ENCODE assay signal across 12 cellular contexts in genomic region chr15:52232327-52232726, GRCh38. TPM values are rescaled to one million over a fixed set of nuclear protein-coding genes. Genes with fewer than 3 reads are reported as not detected.
A peak's percentile ranks its signal among the peaks of the same experiment; 100 is the strongest.
DNase-seq lines count a peak whose midpoint lies in the region; ATAC-seq, FAIRE-seq and TF ChIP-seq lines count a peak whose summit lies in the region.
"Had no signal": no experiment of that assay in that cellular context is flagged by ENCODE, and none has a peak within 500 bp of the region (broad histone marks: within the 10 kb centered on the region; RNA-seq: fewer than 3 reads in every experiment).

No MANE protein-coding gene starts in this region.

- H3K36me3 ChIP-seq in K562 (ENCODE audit: control insufficient read depth, insufficient read depth, low read length) (no peaks in the 10 kb centered on the region), stomach (peaks cover 0 to 60% (median 45%) of the 10 kb centered on the region in 4 donors)
- H3K36me3 ChIP-seq: prostate gland had no signal

- H3K4me3 ChIP-seq in K562 (no peak overlapping the region), stomach (no peak overlapping the region)
- H3K4me3 ChIP-seq: prostate gland, SK-N-MC had no signal

- ATAC-seq in GM18499 (IDR thresholded peaks at IDR 0.05; ENCODE audit: insufficient read depth, unreplicated experiment) (peak; percentile 51), GM21528 (IDR thresholded peaks at IDR 0.05; ENCODE audit: low FRiP score, unreplicated experiment) (peak; percentile 60), HG03439 (IDR thresholded peaks at IDR 0.05; ENCODE audit: unreplicated experiment) (peak; percentile 63), K562 (no peak)

- no peak for FAIRE-seq in K562 (lab: Jason Lieb, UNC)

- H3K27me3 ChIP-seq in K562 (ENCODE audit: control insufficient read depth in 2 of 2, insufficient read depth in 2 of 2, low read length in 2 of 2) (peaks cover 24 to 49% of the 10 kb centered on the region in 2 experiments), stomach (no peaks in the 10 kb centered on the region)

- TF ChIP-seq EP300 in K562 (IDR thresholded peaks at IDR 0.05; ENCODE audit: low read length) (no peak), stomach (IDR thresholded peaks at IDR 0.05) (no peak)

- H3K27ac ChIP-seq in K562 (ENCODE audit: extremely low read depth, low read depth, low read length) = no peak overlapping the region
- no peak overlapping the region for H3K27ac ChIP-seq in stomach
- H3K27ac ChIP-seq: prostate gland, SK-N-MC had no signal

- POLR2A ChIA-PET in K562 (lab: Yijun Ruan, JAX) (no interaction called here), HEK293T (lab: Yijun Ruan, JAX) (no interaction called here)

- BruUV-seq in K562 (replicated peaks; lab: Mats Ljungman, UMichigan) = no TSS peak

- H2AFZ ChIP-seq in K562 (ENCODE audit: low read depth, low read length) = no peak overlapping the region

- 11% methylated on average over 1 of the region's 1 CpG for WGBS in K562 (ENCODE audit: insufficient coverage, low coverage, missing lambda C conversion rate)
- 41 to 65% (median 53%) methylated on average over 1 of the region's 1 CpG for WGBS in stomach, 5 donors

- H4K20me1 ChIP-seq in K562 (replicated peaks; ENCODE audit: control insufficient read depth, insufficient read depth, low read length) = peaks cover 4% of the 10 kb centered on the region; the same call in 1 of the 2 replicates

- DNase-seq in K562 (ENCODE audit: extremely low read depth in 1 of 4, low spot score in 3 of 4) = no peak
- DNase-seq in mucosa of gallbladder (ENCODE audit: low spot score) = no peak
- no peak for DNase-seq in HEK293T (ENCODE audit: extremely low spot score)
- no peak for DNase-seq in GM19240 (ENCODE audit: insufficient read length, low spot score)
- DNase-seq in stomach = no peak
- DNase-seq: DND-41, IMR-90 had no signal

- no peaks in the 10 kb centered on the region; a peak in 2 of 5 replicates for H3K4me1 ChIP-seq in K562 (replicated peaks in 1 of 2; ENCODE audit: control insufficient read depth in 2 of 2, insufficient read depth in 2 of 2, low read length in 2 of 2)
- peaks cover 0 to 4% (median 0%) of the 10 kb centered on the region in 4 donors for H3K4me1 ChIP-seq in stomach
- H3K4me1 ChIP-seq: prostate gland had no signal

- H3K9ac ChIP-seq in K562 (ENCODE audit: insufficient read depth in 1 of 2, low read depth in 2 of 2, low read length in 2 of 2) = no peak overlapping the region

- in situ Hi-C loops in K562 (cut with MboI) = no loop called here

- no peak for TF ChIP-seq RAD21 in K562 (CRISPR knock-in tag; conservative IDR thresholded peaks at IDR 0.05 in 1 of 2, IDR thresholded peaks at IDR 0.05 in 1 of 2)

- TF ChIP-seq CTCF in K562 (IDR thresholded peaks at IDR 0.05 in 2 of 3, conservative IDR thresholded peaks at IDR 0.05 in 1 of 3; ENCODE audit: insufficient read depth in 2 of 3, low read depth in 1 of 3, low read length in 3 of 3) (no peak), stomach (IDR thresholded peaks at IDR 0.05) (no peak)

- no peaks in the 10 kb centered on the region for H3K9me3 ChIP-seq in K562 (replicated peaks; ENCODE audit: control insufficient read depth, insufficient read depth, low read depth, low read length)
- no peaks in the 10 kb centered on the region for H3K9me3 ChIP-seq in stomach
- H3K9me3 ChIP-seq: prostate gland had no signal

- H3K4me2 ChIP-seq in K562 (ENCODE audit: insufficient read depth, low read length) = no peak overlapping the region

- no peaks in the 10 kb centered on the region for H3K79me2 ChIP-seq in K562 (ENCODE audit: control insufficient read depth, insufficient read depth, low read length)

- intact Hi-C loops in K562 (cut with micrococcal nuclease) (no loop called here), stomach (cut with DNase I; ENCODE audit: low total_unique reads) (no loop called here)

- no peaks in the 10 kb centered on the region for H3K9me1 ChIP-seq in K562 (ENCODE audit: control insufficient read depth, insufficient read depth, low read length)

- no peak for TF ChIP-seq POLR2A in K562 (conservative IDR thresholded peaks at IDR 0.05)
- TF ChIP-seq POLR2A in stomach (IDR thresholded peaks at IDR 0.05) = no peak

- CTCF ChIA-PET in K562 (lab: Yijun Ruan, JAX; ENCODE audit: low intra/inter-chr PET ratio) (no interaction called here), HEK293T (lab: Yijun Ruan, JAX) (interaction anchor here (0.7 kb wide), 1 partner anchor 131 kb away, joined by 3 read pairs; no protein-coding TSS in a partner anchor)

TF ChIP-seq in K562, 482 proteins besides CTCF, POLR2A, EP300 and RAD21:
- TF ChIP-seq ZNF512 (tag; IDR thresholded peaks at IDR 0.05) (peak; percentile 86), HMG20B (CRISPR knock-in tag; IDR thresholded peaks at IDR 0.05) (no peak)

TF ChIP-seq in HEK293T, 16 proteins besides CTCF, POLR2A, EP300 and RAD21:
- TF ChIP-seq BHLHE40 (IDR thresholded peaks at IDR 0.05; ENCODE audit: borderline replicate concordance) (no peak), SP1 (IDR thresholded peaks at IDR 0.05) (no peak), FOXM1 (IDR thresholded peaks at IDR 0.05; ENCODE audit: borderline replicate concordance) (no peak), ELF4 (IDR thresholded peaks at IDR 0.05) (no peak), ARNT (IDR thresholded peaks at IDR 0.05) (no peak), LEF1 (IDR thresholded peaks at IDR 0.05; ENCODE audit: borderline replicate concordance) (no peak), FOXA1 (IDR thresholded peaks at IDR 0.05) (no peak), TARDBP (IDR thresholded peaks at IDR 0.05) (no peak), PKNOX1 (IDR thresholded peaks at IDR 0.05) (no peak), CTBP1 (IDR thresholded peaks at IDR 0.05; ENCODE audit: borderline replicate concordance) (no peak), HDGF (IDR thresholded peaks at IDR 0.05; ENCODE audit: borderline replicate concordance) (no peak), NFRKB (IDR thresholded peaks at IDR 0.05) (no peak), FOXK2 (IDR thresholded peaks at IDR 0.05) (no peak), SUZ12 (IDR thresholded peaks at IDR 0.05) (no peak), L3MBTL2 (conservative IDR thresholded peaks at IDR 0.05) (no peak), ZNF384 (IDR thresholded peaks at IDR 0.05) (no peak)

RNA-seq across cellular contexts. Expression of gene GNB5, which starts 41.1 kb away (rescaled TPM):
- total RNA-seq in K562 (2011; cell fraction: chromatin; rRNA removed; ENCODE audit: low replicate concordance) = 1.4 and 1.9 TPM in 2 replicates
- 0.92 and 1.2 TPM in 2 replicates for total RNA-seq in K562 (2011; cell fraction: nucleolus; rRNA removed)
- 2.1 and 2.2 TPM in 2 replicates for total RNA-seq in K562 (2011; cell fraction: nucleoplasm; rRNA removed)
- total RNA-seq in K562 (2014; rRNA removed) (0.77 and 2.5 TPM in 2 replicates), K562 (2014; rRNA removed; fragmentation: Illumina TruSeq; extraction: Trizol) (0.64 and 0.84 TPM in 2 replicates), K562 (2015; rRNA removed; fragmentation: Illumina TruSeq; extraction: Trizol) (0.11 and 0.98 TPM in 2 replicates), K562 (2021) (1.0 and 1.1 TPM in 2 replicates), mucosa of gallbladder (61.4 TPM), stomach (100 to 1,000 TPM in 1 of 5 donors, 10 to 100 TPM in 2, 1 to 10 TPM in 2; 6.4 to 291 (median 14.0) TPM)
- polyA plus RNA-seq in K562 (2011; rRNA removed) (0.70 and 0.79 TPM in 2 replicates), K562 (2014; fragmentation: Illumina TruSeq; extraction: Trizol) (0.61 and 0.70 TPM in 2 replicates), K562 (2014; fragmentation: Nextera tagmentation; extraction: Ambion mirVana) (under 1 TPM; 0.14 to 0.32 TPM), K562 (2014; rRNA removed) (0.63 and 2.1 TPM in 2 replicates), stomach (10 to 100 TPM in 2 of 3 donors, 1 to 10 TPM in 1; 8.1 to 13.6 (median 11.8) TPM)
- 0.55 and 0.79 TPM in 2 replicates for polyA plus RNA-seq in K562 (2011; cell fraction: cytosol; rRNA removed)
- polyA plus RNA-seq in K562 (2011; cell fraction: nucleus; rRNA removed) = 0.48 and 0.74 TPM in 2 replicates
- polyA plus RNA-seq in K562 (2012) = 0.92 and 1.2 TPM in 2 replicates
- 0.77 and 0.81 TPM in 2 replicates for polyA minus RNA-seq in K562 (2011; rRNA and poly(A)+ RNA removed)
- 1.0 and 2.4 TPM in 2 replicates for polyA minus RNA-seq in K562 (2011; cell fraction: cytosol; rRNA and poly(A)+ RNA removed)
- polyA minus RNA-seq in K562 (2011; cell fraction: nucleus; rRNA and poly(A)+ RNA removed) = 0.44 and 1.3 TPM in 2 replicates
